In genomic region chr15:28798234-28798633, GRCh38 we compare ENCODE assay signal across 12 cellular contexts. TPM values are rescaled to one million over a fixed set of nuclear protein-coding genes. Genes with fewer than 3 reads are reported as not detected.
"Had no signal": no experiment of that assay in that cellular context is flagged by ENCODE, and none has a peak within 500 bp of the region (broad histone marks: within the 10 kb centered on the region; RNA-seq: fewer than 3 reads in every experiment).

No MANE protein-coding gene starts in this region.

RNA-seq across cellular contexts. Expression of gene GOLGA6L7, which starts 50.2 kb away (rescaled TPM):
- total RNA-seq: activated CD4-positive, alpha-beta memory T cell treated with anti-CD3 and anti-CD28 coated beads, Interleukin-2, amount 10 ng/mL, durations not matched to agents 7 days and 5 days; activated CD4-positive, alpha-beta T cell treated with anti-CD3 and anti-CD28 coated beads for 36 hours; activated CD4-positive, alpha-beta T cell treated with anti-CD3 and anti-CD28 coated beads, Interleukin-2, amount 10 ng/mL, durations not matched to agents 7 days and 5 days; activated CD8-positive, alpha-beta memory T cell treated with anti-CD3 and anti-CD28 coated beads, Interleukin-2, amount 10 ng/mL, durations not matched to agents 7 days and 5 days; activated CD8-positive, alpha-beta T cell treated with anti-CD3 and anti-CD28 coated beads, Interleukin-2, amount 10 ng/mL, durations not matched to agents 7 days and 5 days; activated naive CD8-positive, alpha-beta T cell treated with anti-CD3 and anti-CD28 coated beads, Interleukin-2, amount 10 ng/mL, durations not matched to agents 7 days and 5 days; activated T-helper 2 cell treated with anti-CD3 and anti-CD28 coated beads, Interferon-gamma antibody, Interleukin-2, Interleukin-4, amounts not matched to agents 10 μg/mL and 5 μg/mL and 100 μg/mL, durations not matched to agents 14 hours and 24 hours and 36 hours; ascending aorta; bronchial epithelial cell; cardiac muscle cell; chondrocyte had no signal
- polyA plus RNA-seq: adipose tissue had no signal
